18 cellular contexts compared by ENCODE assay signal in the genomic region with DNA sequence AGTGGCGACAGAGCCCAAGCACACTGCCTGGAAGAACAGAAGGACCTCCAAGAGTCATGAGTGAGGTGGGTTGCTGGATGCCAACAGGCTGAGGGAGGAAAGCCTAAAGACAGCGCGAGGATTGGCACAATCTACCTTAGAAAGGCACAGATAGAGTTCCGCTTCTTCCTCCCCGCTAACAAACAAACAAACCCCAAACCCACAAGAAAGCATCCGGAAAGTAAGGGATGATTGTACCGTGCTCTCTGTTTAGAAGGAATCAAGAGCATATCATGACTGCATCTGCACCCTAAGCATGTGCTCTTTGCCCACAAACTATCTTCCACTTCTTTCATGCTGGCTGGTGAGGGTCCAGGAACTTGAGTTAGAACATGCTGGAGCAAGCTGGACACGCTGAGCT.
A peak's percentile ranks its signal among the peaks of the same experiment; 100 is the strongest.
DNase-seq lines count a peak whose midpoint lies in the region; ATAC-seq and TF ChIP-seq lines count a peak whose summit lies in the region.
"Had no signal": no experiment of that assay in that cellular context is flagged by ENCODE, and none has a peak within 500 bp of the region (broad histone marks: within the 10 kb centered on the region; RNA-seq: fewer than 3 reads in every experiment).

No MANE protein-coding gene starts in this region.

- H3K4me1 ChIP-seq in DND-41 (ENCODE audit: insufficient read depth, low read length) = peaks cover 13% of the 10 kb centered on the region
- H3K4me1 ChIP-seq: HAP-1 had no signal

- no peaks in the 10 kb centered on the region for H3K79me2 ChIP-seq in DND-41 (ENCODE audit: insufficient read depth, low read length)

- H2AFZ ChIP-seq in DND-41 (ENCODE audit: low read depth, low read length) = peak overlapping the region; percentile 35; the same call in 1 of the 2 replicates

- H3K36me3 ChIP-seq in DND-41 (ENCODE audit: insufficient read depth, low read length) = no peaks in the 10 kb centered on the region
- H3K36me3 ChIP-seq in MG63 = no peaks in the 10 kb centered on the region
- H3K36me3 ChIP-seq: BE2C, HAP-1 had no signal

- no peaks in the 10 kb centered on the region for H3K27me3 ChIP-seq in DND-41 (ENCODE audit: insufficient read depth, low read length, poor library complexity)
- H3K27me3 ChIP-seq in MG63 = no peaks in the 10 kb centered on the region
- H3K27me3 ChIP-seq: BE2C had no signal

- no peak for DNase-seq in activated T-cell treated with anti-CD3 and anti-CD28 coated beads, Interleukin-2, amount 50 U/mL, for 72 hours
- DNase-seq in activated T-cell treated with anti-CD3 and anti-CD28 coated beads, Interleukin-2, amount 50 U/mL, for 48 hours = no peak
- peak; percentile 42 for DNase-seq in DND-41
- DNase-seq in Jurkat, Clone E6-1 (ENCODE audit: low read depth, low spot score) = peak; percentile 88
- no peak for DNase-seq in effector memory CD8-positive, alpha-beta T cell
- DNase-seq in CD14-positive monocyte (ENCODE audit: low spot score) = no peak
- no peak for DNase-seq in MG63
- no peak for DNase-seq in NCI-H446 (lab: John Stamatoyannopoulos, UW)
- DNase-seq: ACHN; BE2C; C1 segment of cervical spinal cord; CD4-positive, alpha-beta T cell; DMS153; DMS79; GF-D8 had no signal

- H3K4me3 ChIP-seq in DND-41 (ENCODE audit: low read depth in 1 of 2, low read length in 2 of 2) = no peak overlapping the region
- no peak overlapping the region for H3K4me3 ChIP-seq in Jurkat, Clone E6-1 (ENCODE audit: low read length)
- H3K4me3 ChIP-seq in MG63 = no peak overlapping the region
- H3K4me3 ChIP-seq: HAP-1 had no signal

- no peaks in the 10 kb centered on the region for H3K9me3 ChIP-seq in DND-41 (ENCODE audit: insufficient read depth, low read length, severe bottlenecking)
- no peaks in the 10 kb centered on the region for H3K9me3 ChIP-seq in MG63
- H3K9me3 ChIP-seq: BE2C, HAP-1 had no signal

- intact Hi-C loops in CD14-positive monocyte (cut with micrococcal nuclease) = no loop called here

- no peak overlapping the region for H3K4me3 Mint-ChIP-seq in activated T-cell treated with anti-CD3 and anti-CD28 coated beads, Interleukin-2, amount 50 U/mL, for 72 hours
- H3K4me3 Mint-ChIP-seq in effector memory CD8-positive, alpha-beta T cell = no peak overlapping the region
- no peak overlapping the region for H3K4me3 Mint-ChIP-seq in CD14-positive monocyte
- H3K4me3 Mint-ChIP-seq: CD4-positive, alpha-beta T cell; IgD-negative memory B cell had no signal

- peak overlapping the region; percentile 18; the same call in 1 of the 2 replicates for H3K4me2 ChIP-seq in DND-41 (ENCODE audit: insufficient read depth, low read length)

- no peak overlapping the region for H3K27ac ChIP-seq in DND-41 (ENCODE audit: low read length)

- peaks cover 0 to 3% of the 10 kb centered on the region in 2 donors for H3K36me3 Mint-ChIP-seq in activated T-cell treated with anti-CD3 and anti-CD28 coated beads, Interleukin-2, amount 50 U/mL, for 72 hours (ENCODE audit: insufficient read depth in 2 of 2)
- H3K36me3 Mint-ChIP-seq in effector memory CD8-positive, alpha-beta T cell (ENCODE audit: insufficient read depth) = no peaks in the 10 kb centered on the region
- H3K36me3 Mint-ChIP-seq in CD14-positive monocyte = no peaks in the 10 kb centered on the region
- H3K36me3 Mint-ChIP-seq: IgD-negative memory B cell had no signal

- no peaks in the 10 kb centered on the region for H3K27me3 Mint-ChIP-seq in activated T-cell treated with anti-CD3 and anti-CD28 coated beads, Interleukin-2, amount 50 U/mL, for 72 hours (ENCODE audit: low read depth)
- peaks cover 0 to 7% of the 10 kb centered on the region in 2 donors for H3K27me3 Mint-ChIP-seq in effector memory CD8-positive, alpha-beta T cell
- peaks cover 0 to 4% (median 0%) of the 10 kb centered on the region in 3 donors for H3K27me3 Mint-ChIP-seq in CD14-positive monocyte (ENCODE audit: low read depth in 3 of 3)
- H3K27me3 Mint-ChIP-seq: CD4-positive, alpha-beta T cell had no signal

- H4K20me1 ChIP-seq in DND-41 (ENCODE audit: insufficient read depth, low read length) = no peaks in the 10 kb centered on the region

- no peak overlapping the region for H3K9ac ChIP-seq in DND-41 (ENCODE audit: low read depth, low read length)

- ATAC-seq in activated T-cell treated with anti-CD3 and anti-CD28 coated beads, Interleukin-2, amount 50 U/mL, for 72 hours (replicated peaks in 1 of 2) = peak; percentile 37 to 48
- peak; percentile 88 for ATAC-seq in DND-41 (ENCODE audit: insufficient read depth, low read depth)
- ATAC-seq in effector memory CD8-positive, alpha-beta T cell (replicated peaks) = peak; percentile 19
- ATAC-seq: HepG2 had no signal

- H3K27ac Mint-ChIP-seq in activated T-cell treated with anti-CD3 and anti-CD28 coated beads, Interleukin-2, amount 50 U/mL, for 72 hours = no peak overlapping the region
- no peak overlapping the region for H3K27ac Mint-ChIP-seq in effector memory CD8-positive, alpha-beta T cell
- H3K27ac Mint-ChIP-seq in CD14-positive monocyte = peak overlapping the region in 1 of 7 donors; percentile 2
- H3K27ac Mint-ChIP-seq: CD4-positive, alpha-beta T cell had no signal

- no peaks in the 10 kb centered on the region for H3K4me1 Mint-ChIP-seq in activated T-cell treated with anti-CD3 and anti-CD28 coated beads, Interleukin-2, amount 50 U/mL, for 72 hours (ENCODE audit: low read depth)
- H3K4me1 Mint-ChIP-seq in effector memory CD8-positive, alpha-beta T cell (ENCODE audit: low read depth in 2 of 2) = peaks cover 0 to 4% of the 10 kb centered on the region in 2 donors
- no peaks in the 10 kb centered on the region for H3K4me1 Mint-ChIP-seq in CD14-positive monocyte
- H3K4me1 Mint-ChIP-seq: IgD-negative memory B cell had no signal

- TF ChIP-seq CTCF in DND-41 (IDR thresholded peaks at IDR 0.05; ENCODE audit: borderline replicate concordance, extremely low read depth, low read length, poor library complexity, severe bottlenecking) (no peak), CD14-positive monocyte (IDR thresholded peaks at IDR 0.05) (no peak)

- peaks cover 2 to 7% of the 10 kb centered on the region in 2 donors for H3K9me3 Mint-ChIP-seq in activated T-cell treated with anti-CD3 and anti-CD28 coated beads, Interleukin-2, amount 50 U/mL, for 72 hours
- H3K9me3 Mint-ChIP-seq in effector memory CD8-positive, alpha-beta T cell = no peaks in the 10 kb centered on the region
- peaks cover 2 to 24% (median 10%) of the 10 kb centered on the region in 7 donors for H3K9me3 Mint-ChIP-seq in CD14-positive monocyte
- H3K9me3 Mint-ChIP-seq: CD4-positive, alpha-beta T cell had no signal

Comparison
In these comparisons a context has a peak if more than half of its experiments do, and no peak if none do; other contexts are left out.
1. ATAC-seq: peak in every context shown above with its lines; median percentile 88 in DND-41; 42 in activated T-cell treated with anti-CD3 and anti-CD28 coated beads, Interleukin-2, amount 50 U/mL, for 72 hours; 19 in effector memory CD8-positive, alpha-beta T cell.
2. DNase-seq: peak in DND-41 (single experiment) and Jurkat, Clone E6-1 (single experiment); none in activated T-cell treated with anti-CD3 and anti-CD28 coated beads, Interleukin-2, amount 50 U/mL, for 72 hours (0 of 2), activated T-cell treated with anti-CD3 and anti-CD28 coated beads, Interleukin-2, amount 50 U/mL, for 48 hours (0 of 2), effector memory CD8-positive, alpha-beta T cell (0 of 3), CD14-positive monocyte (single experiment), MG63 (single experiment) and NCI-H446 (0 of 2).